8 cellular contexts compared by ENCODE assay signal in genomic region chr9:112925058-112925641, GRCh38. TPM values are rescaled to one million over a fixed set of nuclear protein-coding genes. Genes with fewer than 3 reads are reported as not detected.
A peak's percentile ranks its signal among the peaks of the same experiment; 100 is the strongest.
DNase-seq lines count a peak whose midpoint lies in the region; FAIRE-seq and TF ChIP-seq lines count a peak whose summit lies in the region.

No MANE protein-coding gene starts in this region.

- H3K36me3 Mint-ChIP-seq in astrocyte (ENCODE audit: low read depth, unreplicated experiment) = no peaks in the 10 kb centered on the region
- H3K36me3 Mint-ChIP-seq in activated naive CD4-positive, alpha-beta T cell treated with anti-CD3 and anti-CD28 coated beads, Interleukin-2, amount 10 ng/mL, durations not matched to agents 7 days and 5 days = no peaks in the 10 kb centered on the region

- H4K20me1 ChIP-seq in astrocyte (ENCODE audit: insufficient read depth, low read length) = no peaks in the 10 kb centered on the region

- intact Hi-C loops in lower leg skin (cut with DNase I; ENCODE audit: low total_unique reads) = no loop called here

- H3K9ac ChIP-seq in astrocyte (ENCODE audit: low read length) = no peak overlapping the region

- peaks cover 6% of the 10 kb centered on the region for H3K27me3 Mint-ChIP-seq in astrocyte (ENCODE audit: low read depth, unreplicated experiment)
- H3K27me3 Mint-ChIP-seq in activated naive CD4-positive, alpha-beta T cell treated with anti-CD3 and anti-CD28 coated beads, Interleukin-2, amount 10 ng/mL, durations not matched to agents 7 days and 5 days = peaks cover 19% of the 10 kb centered on the region

- peaks cover 5% of the 10 kb centered on the region for H3K9me3 Mint-ChIP-seq in astrocyte (ENCODE audit: unreplicated experiment)
- no peaks in the 10 kb centered on the region for H3K9me3 Mint-ChIP-seq in activated naive CD4-positive, alpha-beta T cell treated with anti-CD3 and anti-CD28 coated beads, Interleukin-2, amount 10 ng/mL, durations not matched to agents 7 days and 5 days

- WGBS in lower leg skin, 2 donors = 25 to 38% methylated on average over 8 of the region's 8 CpGs

- no peak overlapping the region for H3K4me3 ChIP-seq in AG04450 (ENCODE audit: low read depth, low read length)
- no peak overlapping the region for H3K4me3 ChIP-seq in astrocyte (ENCODE audit: insufficient read depth, low read depth, low read length)
- no peak overlapping the region for H3K4me3 ChIP-seq in lower leg skin (ENCODE audit: low read depth, poor library complexity, severe bottlenecking)

- TF ChIP-seq CTCF in AG04450 (IDR thresholded peaks at IDR 0.05; ENCODE audit: low read depth, low read length) = peak; percentile 37
- TF ChIP-seq CTCF in GM12873 (IDR thresholded peaks at IDR 0.05; ENCODE audit: insufficient read depth, low read depth, low read length, missing control alignments) = peak; percentile 55
- TF ChIP-seq CTCF in astrocyte (IDR thresholded peaks at IDR 0.05; ENCODE audit: insufficient read depth, low read depth, low read length) = peak; percentile 33
- no peak for TF ChIP-seq CTCF in lower leg skin (IDR thresholded peaks at IDR 0.05)

- FAIRE-seq in astrocyte (lab: Jason Lieb, UNC) = peak; percentile 83

- no peak overlapping the region for H3K4me3 Mint-ChIP-seq in astrocyte (ENCODE audit: unreplicated experiment)
- H3K4me3 Mint-ChIP-seq in activated naive CD4-positive, alpha-beta T cell treated with anti-CD3 and anti-CD28 coated beads, Interleukin-2, amount 10 ng/mL, durations not matched to agents 7 days and 5 days = no peak overlapping the region

- H3K27me3 ChIP-seq in AG04450 (ENCODE audit: control insufficient read depth, insufficient read depth, low read length) (peaks cover 14% of the 10 kb centered on the region), astrocyte (ENCODE audit: insufficient read depth, low read length) (peaks cover 7% of the 10 kb centered on the region)

- H3K9me3 ChIP-seq in AG04450 (ENCODE audit: control insufficient read depth, insufficient read depth, low read length) = no peaks in the 10 kb centered on the region
- H3K9me3 ChIP-seq in astrocyte (ENCODE audit: insufficient read depth, low read depth, low read length) = no peaks in the 10 kb centered on the region

- no peaks in the 10 kb centered on the region for H3K79me2 ChIP-seq in astrocyte (ENCODE audit: insufficient read depth, low read length)

- DNase-seq in AG04450 (ENCODE audit: low read depth, low spot score) (no peak), NCI-H2196 treated with DMSO at 0.1 percent for 48 hours (lab: John Stamatoyannopoulos, UW; ENCODE audit: unreplicated experiment) (peak; percentile 5), astrocyte (ENCODE audit: low read depth) (peak; percentile 1), medulla oblongata (ENCODE audit: extremely low spot score) (peak; percentile 37), lower leg skin (ENCODE audit: low spot score in 2 of 2) (no peak), ureter (ENCODE audit: low spot score) (no peak)
- no peak for DNase-seq in activated naive CD4-positive, alpha-beta T cell treated with anti-CD3 and anti-CD28 coated beads, Interleukin-2, amount 10 ng/mL, durations not matched to agents 7 days and 5 days

- H3K27ac ChIP-seq in AG04450 (ENCODE audit: low read depth, low read length) (no peak overlapping the region), astrocyte (ENCODE audit: low read depth, low read length) (no peak overlapping the region)

- TF ChIP-seq POLR2A in lower leg skin (IDR thresholded peaks at IDR 0.05) = no peak

- POLR2A ChIA-PET in AG04450 (lab: Yijun Ruan, JAX) = no interaction called here

- H3K36me3 ChIP-seq in astrocyte (ENCODE audit: insufficient read depth, low read length) = no peaks in the 10 kb centered on the region

- H3K4me1 ChIP-seq in astrocyte (ENCODE audit: insufficient read depth, low read length) = no peaks in the 10 kb centered on the region

- H3K27ac Mint-ChIP-seq in astrocyte (ENCODE audit: unreplicated experiment) = no peak overlapping the region
- no peak overlapping the region for H3K27ac Mint-ChIP-seq in activated naive CD4-positive, alpha-beta T cell treated with anti-CD3 and anti-CD28 coated beads, Interleukin-2, amount 10 ng/mL, durations not matched to agents 7 days and 5 days

- no peaks in the 10 kb centered on the region for H3K4me1 Mint-ChIP-seq in astrocyte (ENCODE audit: low read depth, unreplicated experiment)
- no peaks in the 10 kb centered on the region for H3K4me1 Mint-ChIP-seq in activated naive CD4-positive, alpha-beta T cell treated with anti-CD3 and anti-CD28 coated beads, Interleukin-2, amount 10 ng/mL, durations not matched to agents 7 days and 5 days

- CTCF ChIA-PET in AG04450 (lab: Charles Lee) = interaction anchor here (0.6 kb wide), 1 partner anchor 195 kb away, joined by 4 read pairs; no protein-coding TSS in a partner anchor
- CTCF ChIA-PET in activated naive CD4-positive, alpha-beta T cell treated with anti-CD3 and anti-CD28 coated beads, Interleukin-2, amount 10 ng/mL, durations not matched to agents 7 days and 5 days (lab: Charles Lee) = no interaction called here

- no peak overlapping the region for H3K4me2 ChIP-seq in astrocyte (ENCODE audit: low read length)

- H2AFZ ChIP-seq in astrocyte (ENCODE audit: low read depth, low read length) = no peak overlapping the region

RNA-seq across cellular contexts. Expression of gene SLC46A2, which starts 34.5 kb away (rescaled TPM):
- polyA plus RNA-seq in AG04450 (2011; rRNA removed) = not detected in 2 replicates
- not detected in 2 replicates for polyA minus RNA-seq in AG04450 (2011; rRNA and poly(A)+ RNA removed)
- total RNA-seq in astrocyte (not detected in 2 replicates), lower leg skin (10 to 100 TPM; 49.5 to 95.9 (median 63.0) TPM), ureter (4.2 TPM)

Comparison
In these comparisons a context has a peak if more than half of its experiments do, and no peak if none do; other contexts are left out.
1. DNase-seq: peak in NCI-H2196 treated with DMSO at 0.1 percent for 48 hours (single experiment), astrocyte (single experiment) and medulla oblongata (single experiment); none in AG04450 (single experiment), lower leg skin (0 of 2), activated naive CD4-positive, alpha-beta T cell treated with anti-CD3 and anti-CD28 coated beads, Interleukin-2, amount 10 ng/mL, durations not matched to agents 7 days and 5 days (single experiment) and ureter (single experiment).
2. CTCF ChIP-seq: peak in AG04450 (single experiment), GM12873 (single experiment) and astrocyte (single experiment); none in lower leg skin (0 of 3).